Comparison of ENCODE assay signal across 32 cellular contexts in genomic region chr10:123777881-123778280, GRCh38.
"Had no signal": no experiment of that assay in that cellular context is flagged by ENCODE, and none has a peak within 500 bp of the region (broad histone marks: within the 10 kb centered on the region; RNA-seq: fewer than 3 reads in every experiment).

No MANE protein-coding gene starts in this region.

- H3K4me3 ChIP-seq: adrenal gland, body of pancreas, coronary artery, dorsolateral prefrontal cortex, esophagus muscularis mucosa, gastrocnemius medialis had no signal

- DNase-seq: activated CD4-positive, alpha-beta memory T cell treated with anti-CD3 and anti-CD28 coated beads for 36 hours; activated CD4-positive, alpha-beta T cell treated with anti-CD3 and anti-CD28 coated beads for 36 hours; activated CD4-positive, alpha-beta T cell treated with anti-CD3 and anti-CD28 coated beads, Interleukin-2, amount 10 ng/mL, durations not matched to agents 24 days and 14 days; activated CD4-positive, CD25-positive, alpha-beta regulatory T cell; activated CD4-positive, CD25-positive, alpha-beta regulatory T cell treated with anti-CD3 and anti-CD28 coated beads, Interleukin-2, amount 50 U/mL, for 72 hours; activated CD8-positive, alpha-beta memory T cell treated with anti-CD3 and anti-CD28 coated beads, Interleukin-2, amount 10 ng/mL, durations not matched to agents 7 days and 5 days; activated CD8-positive, alpha-beta memory T cell treated with anti-CD3 and anti-CD28 coated beads, Interleukin-2, amount 50 U/mL, for 4 hours; activated CD8-positive, alpha-beta T cell treated with anti-CD3 and anti-CD28 coated beads, Interleukin-2, amount 10 ng/mL, durations not matched to agents 7 days and 5 days; activated effector memory CD4-positive, alpha-beta T cell treated with anti-CD3 and anti-CD28 coated beads, Interleukin-2, amount 50 U/mL, for 16 hours; activated naive CD4-positive, alpha-beta T cell treated with anti-CD3 and anti-CD28 coated beads for 36 hours; activated naive CD8-positive, alpha-beta T cell treated with anti-CD3 and anti-CD28 coated beads for 36 hours; activated naive CD8-positive, alpha-beta T cell treated with anti-CD3 and anti-CD28 coated beads, Interleukin-2, amount 50 U/mL, for 24 hours; activated T-cell treated with anti-CD3 and anti-CD28 coated beads, Interleukin-2, amount 50 U/mL, for 1 hour; activated T-cell treated with anti-CD3 and anti-CD28 coated beads, Interleukin-2, amount 50 U/mL, for 48 hours; adrenal gland; aorta; body of pancreas; central memory CD4-positive, alpha-beta T cell; cerebellar nuclear complex; dorsolateral prefrontal cortex; effector CD4-positive, alpha-beta T cell; effector memory CD8-positive, alpha-beta T cell; erythroblast; gastrocnemius medialis; T-helper 2 cell had no signal

- H3K4me1 Mint-ChIP-seq: activated naive CD4-positive, alpha-beta T cell treated with anti-CD3 and anti-CD28 coated beads, Interleukin-2, amount 50 U/mL, for 24 hours had no signal

- H3K27me3 ChIP-seq: adrenal gland, body of pancreas, esophagus muscularis mucosa had no signal

- H3K36me3 Mint-ChIP-seq: activated naive CD4-positive, alpha-beta T cell treated with anti-CD3 and anti-CD28 coated beads, Interleukin-2, amount 50 U/mL, for 24 hours had no signal

- H3K27ac Mint-ChIP-seq: activated CD4-positive, alpha-beta memory T cell treated with anti-CD3 and anti-CD28 coated beads for 36 hours; activated CD4-positive, alpha-beta T cell treated with anti-CD3 and anti-CD28 coated beads for 36 hours; activated CD4-positive, alpha-beta T cell treated with anti-CD3 and anti-CD28 coated beads, Interleukin-2, amount 10 ng/mL, durations not matched to agents 24 days and 14 days; activated CD8-positive, alpha-beta memory T cell treated with anti-CD3 and anti-CD28 coated beads, Interleukin-2, amount 10 ng/mL, durations not matched to agents 7 days and 5 days; activated CD8-positive, alpha-beta T cell treated with anti-CD3 and anti-CD28 coated beads, Interleukin-2, amount 10 ng/mL, durations not matched to agents 7 days and 5 days; activated naive CD4-positive, alpha-beta T cell treated with anti-CD3 and anti-CD28 coated beads for 36 hours; activated naive CD4-positive, alpha-beta T cell treated with anti-CD3 and anti-CD28 coated beads, Interleukin-2, amount 50 U/mL, for 24 hours; activated naive CD8-positive, alpha-beta T cell treated with anti-CD3 and anti-CD28 coated beads for 36 hours; activated naive CD8-positive, alpha-beta T cell treated with anti-CD3 and anti-CD28 coated beads, Interleukin-2, amount 50 U/mL, for 24 hours; activated T-helper 1 cell treated with anti-CD3 and anti-CD28 coated beads, Interleukin-12 subunit alpha, Interleukin-12 subunit beta, Interleukin-2, Interleukin-4 antibody, amounts not matched to agents 30 ng/mL and 10 ng/mL and 1 ng/mL, durations not matched to agents 14 hours and 24 hours and 36 hours; activated T-helper 2 cell treated with anti-CD3 and anti-CD28 coated beads, Interferon-gamma antibody, Interleukin-2, Interleukin-4, amounts not matched to agents 10 μg/mL and 5 μg/mL and 100 μg/mL, durations not matched to agents 14 hours and 24 hours and 36 hours; dendritic cell treated with granulocyte-macrophage colony-stimulating factor and Interleukin-4, amounts not matched to agents 40 ng/mL and 50 ng/mL, for 4 days; effector memory CD8-positive, alpha-beta T cell had no signal

- ATAC-seq: activated CD4-positive, alpha-beta T cell treated with anti-CD3 and anti-CD28 coated beads for 36 hours; activated CD8-positive, alpha-beta memory T cell treated with anti-CD3 and anti-CD28 coated beads, Interleukin-2, amount 10 ng/mL, durations not matched to agents 7 days and 5 days; activated CD8-positive, alpha-beta T cell treated with anti-CD3 and anti-CD28 coated beads, Interleukin-2, amount 10 ng/mL, durations not matched to agents 7 days and 5 days; activated naive CD8-positive, alpha-beta T cell treated with anti-CD3 and anti-CD28 coated beads, Interleukin-2, amount 50 U/mL, for 24 hours; body of pancreas; effector memory CD8-positive, alpha-beta T cell; gastrocnemius medialis had no signal

- H3K9me3 ChIP-seq: adrenal gland, body of pancreas, esophagus muscularis mucosa, gastrocnemius medialis had no signal

- H3K4me3 Mint-ChIP-seq: activated CD4-positive, alpha-beta memory T cell treated with anti-CD3 and anti-CD28 coated beads for 36 hours; activated CD4-positive, alpha-beta T cell treated with anti-CD3 and anti-CD28 coated beads for 36 hours; activated CD4-positive, alpha-beta T cell treated with anti-CD3 and anti-CD28 coated beads, Interleukin-2, amount 10 ng/mL, durations not matched to agents 24 days and 14 days; activated CD8-positive, alpha-beta memory T cell treated with anti-CD3 and anti-CD28 coated beads, Interleukin-2, amount 10 ng/mL, durations not matched to agents 7 days and 5 days; activated CD8-positive, alpha-beta T cell treated with anti-CD3 and anti-CD28 coated beads, Interleukin-2, amount 10 ng/mL, durations not matched to agents 7 days and 5 days; activated naive CD4-positive, alpha-beta T cell treated with anti-CD3 and anti-CD28 coated beads for 36 hours; activated naive CD4-positive, alpha-beta T cell treated with anti-CD3 and anti-CD28 coated beads, Interleukin-2, amount 50 U/mL, for 24 hours; activated naive CD8-positive, alpha-beta T cell treated with anti-CD3 and anti-CD28 coated beads for 36 hours; activated naive CD8-positive, alpha-beta T cell treated with anti-CD3 and anti-CD28 coated beads, Interleukin-2, amount 50 U/mL, for 24 hours; activated T-helper 1 cell treated with anti-CD3 and anti-CD28 coated beads, Interleukin-12 subunit alpha, Interleukin-12 subunit beta, Interleukin-2, Interleukin-4 antibody, amounts not matched to agents 30 ng/mL and 10 ng/mL and 1 ng/mL, durations not matched to agents 14 hours and 24 hours and 36 hours; dendritic cell treated with granulocyte-macrophage colony-stimulating factor and Interleukin-4, amounts not matched to agents 40 ng/mL and 50 ng/mL, for 4 days; effector memory CD8-positive, alpha-beta T cell had no signal

- H3K36me3 ChIP-seq: adrenal gland, gastrocnemius medialis had no signal

- H3K4me1 ChIP-seq: adrenal gland, body of pancreas, foreskin keratinocyte, gastrocnemius medialis had no signal

- H3K27ac ChIP-seq: adrenal gland, body of pancreas, coronary artery, esophagus muscularis mucosa, foreskin keratinocyte, gastrocnemius medialis had no signal
